Comparison of ENCODE assay signal across 1 cellular context in genomic region chr7:5452937-5453540, GRCh38.
TF ChIP-seq lines count a peak whose summit lies in the region.

No MANE protein-coding gene starts in this region.

TF ChIP-seq in K562, 482 proteins besides CTCF, POLR2A, EP300 and RAD21 (continued from another document and continues in another):
- TF ChIP-seq ZNF639 (CRISPR knock-in tag; conservative IDR thresholded peaks at IDR 0.05 in 1 of 2, IDR thresholded peaks at IDR 0.05 in 1 of 2) (peak in 1 of 2 experiments; percentile 76; a peak in 1 of 4 replicates), RBFOX2 (IDR thresholded peaks at IDR 0.05; ENCODE audit: low read depth, low read length) (no peak), CAMTA2 (CRISPR knock-in tag; conservative IDR thresholded peaks at IDR 0.05) (no peak), EGR1 (conservative IDR thresholded peaks at IDR 0.05) (peak; percentile 69), CREB3L1 (IDR thresholded peaks at IDR 0.05; ENCODE audit: borderline replicate concordance, low read depth) (0 out of 2 replicates have a peak, but pooled peaks have one; percentile 11), ZFP91 (CRISPR knock-in tag; IDR thresholded peaks at IDR 0.05) (no peak), MCM2 (IDR thresholded peaks at IDR 0.05; ENCODE audit: low read depth) (no peak), ZSCAN29 (IDR thresholded peaks at IDR 0.05) (no peak), HOMEZ (CRISPR knock-in tag; IDR thresholded peaks at IDR 0.05) (no peak), POLR2H (tag; IDR thresholded peaks at IDR 0.05; ENCODE audit: low read depth) (no peak), MAFG (tag; conservative IDR thresholded peaks at IDR 0.05) (no peak), PBX2 (CRISPR knock-in tag; IDR thresholded peaks at IDR 0.05; ENCODE audit: low read depth) (no peak), PBX2 (tag; conservative IDR thresholded peaks at IDR 0.05; ENCODE audit: low read depth) (no peak), ETV6 (IDR thresholded peaks at IDR 0.05; ENCODE audit: borderline replicate concordance in 1 of 2, low read depth in 2 of 2, low read length in 1 of 2) (no peak), ETV6 (CRISPR knock-in tag; IDR thresholded peaks at IDR 0.05; ENCODE audit: borderline replicate concordance) (no peak), ZNF280A (IDR thresholded peaks at IDR 0.05; ENCODE audit: low read depth, partially characterized antibody) (no peak), ZNF384 (IDR thresholded peaks at IDR 0.05; ENCODE audit: low read depth, low read length) (peak; percentile 95), MGA (IDR thresholded peaks at IDR 0.05) (peak; percentile 22; the same call in 1 of the 2 replicates), ZNF3 (CRISPR knock-in tag; IDR thresholded peaks at IDR 0.05) (no peak), FOXM1 (IDR thresholded peaks at IDR 0.05; ENCODE audit: low read depth) (no peak), FOXM1 (CRISPR knock-in tag; IDR thresholded peaks at IDR 0.05; ENCODE audit: low read depth) (no peak), RHOXF2B (CRISPR knock-in tag; conservative IDR thresholded peaks at IDR 0.05) (no peak), MLX (CRISPR knock-in tag; conservative IDR thresholded peaks at IDR 0.05) (no peak), TAF9B (IDR thresholded peaks at IDR 0.05; ENCODE audit: partially characterized antibody) (no peak), CCAR2 (IDR thresholded peaks at IDR 0.05; ENCODE audit: low read depth, low read length) (no peak), MBD2 (IDR thresholded peaks at IDR 0.05; ENCODE audit: borderline replicate concordance, low read depth) (no peak), IRF1 (CRISPR knock-in tag; IDR thresholded peaks at IDR 0.05; ENCODE audit: borderline replicate concordance) (no peak)
